Comparison of ENCODE assay signal across 8 cellular contexts in genomic region chr16:1105888-1106620, GRCh38. TPM values are rescaled to one million over a fixed set of nuclear protein-coding genes. Genes with fewer than 3 reads are reported as not detected.
DNase-seq lines count a peak whose midpoint lies in the region; ATAC-seq and TF ChIP-seq lines count a peak whose summit lies in the region.

No MANE protein-coding gene starts in this region.

- no peak overlapping the region for H3K4me3 ChIP-seq in aorta (ENCODE audit: low read length in 2 of 2)

- ATAC-seq in aorta (ENCODE audit: low FRiP score): peak; percentile 72

- H3K4me1 ChIP-seq in aorta (ENCODE audit: control insufficient read depth in 1 of 2, insufficient read depth in 2 of 2, low read length in 2 of 2): no peaks in the 10 kb centered on the region

- peak; percentile 66 for DNase-seq in A172 (ENCODE audit: low spot score)
- DNase-seq in GM10248 (ENCODE audit: extremely low spot score): peak; percentile 68
- DNase-seq in NCI-H345 (lab: John Stamatoyannopoulos, UW): peak; percentile 69
- peak; percentile 20 for DNase-seq in activated T-cell treated with anti-CD3 and anti-CD28 coated beads for 1 hour (ENCODE audit: low read depth)
- DNase-seq in fibroblast of peridontal ligament (ENCODE audit: extremely low read depth): peak; percentile 23
- DNase-seq in nucleus accumbens (lab: John Stamatoyannopoulos, UW): peak in 50 of 56 donors; percentile 5 to 83 (median 42)
- DNase-seq in aorta: peak; percentile 67 to 91
- no peak for DNase-seq in NCI-H1048 (lab: John Stamatoyannopoulos, UW)

- POLR2A ChIA-PET in GM10248 (lab: Yijun Ruan, JAX): no interaction called here

- 20 to 22% methylated on average over 22 to 26 of the region's 26 CpGs for WGBS in aorta, 2 donors

- H3K9me3 ChIP-seq in aorta (ENCODE audit: control insufficient read depth, low read length): no peaks in the 10 kb centered on the region

- CTCF ChIA-PET in GM10248 (lab: Yijun Ruan, JAX): no interaction called here

- H3K36me3 ChIP-seq in aorta (ENCODE audit: control insufficient read depth in 1 of 2, insufficient read depth in 2 of 2, low read length in 1 of 2): no peaks in the 10 kb centered on the region

- H3K27me3 ChIP-seq in aorta (ENCODE audit: control insufficient read depth in 1 of 2, insufficient read depth in 2 of 2, low read length in 1 of 2): no peaks in the 10 kb centered on the region

- no peak overlapping the region for H3K27ac ChIP-seq in aorta (ENCODE audit: low read depth in 1 of 2, low read length in 2 of 2)

- intact Hi-C loops in aorta (cut with DNase I): loop anchor here (1.0 kb wide), 1 partner anchor 88 kb away; no protein-coding TSS in a partner anchor

- peak; percentile 71 for TF ChIP-seq CTCF in GM10248 (IDR thresholded peaks at IDR 0.05; ENCODE audit: control extremely low read depth, extremely low read depth, low read depth, missing control alignments)

RNA-seq across cellular contexts. Expression of gene C1QTNF8, which starts 10.0 kb away (rescaled TPM):
- total RNA-seq in A172 (2014; rRNA removed; shearing (Covaris generic)): 2.9 TPM in 1 of 2 replicates, not detected in the other
- total RNA-seq in aorta: 1 to 10 TPM in 1 of 2 donors, not detected in 1; 1.4 TPM
- 1 to 10 TPM in 1 of 2 donors, not detected in 1; 1.2 TPM for polyA plus RNA-seq in aorta

RNA-seq across cellular contexts. Expression of gene SSTR5, which starts 33.5 kb away (rescaled TPM):
- total RNA-seq in A172 (2014; rRNA removed; shearing (Covaris generic)): not detected in 2 replicates
- under 1 TPM in 1 of 2 donors, not detected in 1; 0.26 TPM for total RNA-seq in aorta
- under 1 TPM; 0.49 to 0.75 TPM for polyA plus RNA-seq in aorta

RNA-seq across cellular contexts. Expression of gene CACNA1H, which starts 46.9 kb away (rescaled TPM):
- 2.0 and 3.4 TPM in 2 replicates for total RNA-seq in A172 (2014; rRNA removed; shearing (Covaris generic))
- total RNA-seq in aorta: 10 to 100 TPM in 1 of 2 donors, 1 to 10 TPM in 1; 8.9 to 17.8 TPM
- 10 to 100 TPM in 1 of 2 donors, 1 to 10 TPM in 1; 1.3 to 10.7 TPM for polyA plus RNA-seq in aorta
